In the genomic region with DNA sequence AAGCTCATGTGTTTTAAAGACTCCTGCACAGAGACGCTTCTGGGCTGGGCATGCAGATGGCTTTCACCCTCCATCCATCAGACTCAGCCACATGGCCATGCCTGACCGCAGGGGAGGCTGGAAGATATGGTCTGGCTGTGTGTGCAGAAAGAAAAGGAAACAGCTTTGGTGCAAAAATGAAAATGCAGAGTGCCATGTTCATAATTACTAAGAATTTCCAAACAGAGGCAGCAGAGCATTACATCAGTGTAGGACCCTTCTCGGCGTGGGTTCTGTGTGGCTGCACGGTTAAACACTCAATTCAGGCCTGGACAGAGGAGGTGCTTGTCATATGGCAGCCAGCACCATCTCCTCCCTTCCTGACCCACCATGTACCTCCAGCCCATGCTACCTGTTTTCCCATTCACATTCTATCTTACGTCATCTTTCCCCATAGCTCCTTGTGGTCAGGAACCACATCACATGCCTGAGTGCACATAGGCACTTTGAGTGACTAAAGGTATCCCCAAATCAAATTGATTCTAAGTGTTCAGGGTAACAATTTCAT, we compare ENCODE assay signal across 9 cellular contexts.
A peak's percentile ranks its signal among the peaks of the same experiment; 100 is the strongest.
DNase-seq lines count a peak whose midpoint lies in the region; ATAC-seq and TF ChIP-seq lines count a peak whose summit lies in the region.
"Had no signal": no experiment of that assay in that cellular context is flagged by ENCODE, and none has a peak within 500 bp of the region (broad histone marks: within the 10 kb centered on the region; RNA-seq: fewer than 3 reads in every experiment).

No MANE protein-coding gene starts in this region.

- ATAC-seq in HG03064 (IDR thresholded peaks at IDR 0.05; ENCODE audit: low read depth, unreplicated experiment), result peak; percentile 48

- H3K9me3 Mint-ChIP-seq in activated CD4-positive, alpha-beta T cell treated with anti-CD3 and anti-CD28 coated beads, Interleukin-2, amount 10 ng/mL, durations not matched to agents 7 days and 5 days, result no peaks in the 10 kb centered on the region
- no peaks in the 10 kb centered on the region for H3K9me3 Mint-ChIP-seq in endodermal cell
- H3K9me3 Mint-ChIP-seq in CD14-positive monocyte, result no peaks in the 10 kb centered on the region

- H3K9me3 ChIP-seq in endodermal cell (ENCODE audit: control insufficient read depth, low read length), result no peaks in the 10 kb centered on the region
- H3K9me3 ChIP-seq: tibial artery had no signal

- POLR2A ChIA-PET in activated CD4-positive, alpha-beta T cell treated with anti-CD3 and anti-CD28 coated beads, Interleukin-2, amount 10 ng/mL, durations not matched to agents 7 days and 5 days (lab: Charles Lee), result no interaction called here

- no peak overlapping the region for H3K4me3 ChIP-seq in endodermal cell (ENCODE audit: low read length)
- H3K4me3 ChIP-seq: tibial artery had no signal

- 94 to 97% methylated on average over 4 to 6 of the region's 6 CpGs for WGBS in endodermal cell (ENCODE audit: insufficient coverage in 1 of 2, insufficient read length in 1 of 2), 2 experiments

- no peak overlapping the region for H3K9ac ChIP-seq in endodermal cell (ENCODE audit: extremely low read depth, low read length, poor library complexity, severe bottlenecking)

- no peaks in the 10 kb centered on the region for H3K27me3 ChIP-seq in endodermal cell (ENCODE audit: control insufficient read depth, insufficient read depth, low read length, poor library complexity, severe bottlenecking)
- H3K27me3 ChIP-seq: tibial artery had no signal

- no peaks in the 10 kb centered on the region for H3K27me3 Mint-ChIP-seq in activated CD4-positive, alpha-beta T cell treated with anti-CD3 and anti-CD28 coated beads, Interleukin-2, amount 10 ng/mL, durations not matched to agents 7 days and 5 days
- no peaks in the 10 kb centered on the region for H3K27me3 Mint-ChIP-seq in endodermal cell (ENCODE audit: insufficient read depth)
- peaks cover 0 to 5% (median 0%) of the 10 kb centered on the region in 3 donors for H3K27me3 Mint-ChIP-seq in CD14-positive monocyte (ENCODE audit: low read depth in 3 of 3)

- H3K4me1 ChIP-seq in endodermal cell (ENCODE audit: control insufficient read depth, insufficient read depth, low read length), result peaks cover 2% of the 10 kb centered on the region
- H3K4me1 ChIP-seq: tibial artery had no signal

- CTCF ChIA-PET in activated CD4-positive, alpha-beta T cell treated with anti-CD3 and anti-CD28 coated beads, Interleukin-2, amount 10 ng/mL, durations not matched to agents 7 days and 5 days (lab: Charles Lee), result interaction anchor here (0.8 to 2.8 kb wide), 9 partner anchors 9 to 63 kb away, joined by 4 to 13 read pairs (median 6); no protein-coding TSS in a partner anchor

- H3K4me3 Mint-ChIP-seq in activated CD4-positive, alpha-beta T cell treated with anti-CD3 and anti-CD28 coated beads, Interleukin-2, amount 10 ng/mL, durations not matched to agents 7 days and 5 days, result no peak overlapping the region
- no peak overlapping the region for H3K4me3 Mint-ChIP-seq in endodermal cell
- no peak overlapping the region for H3K4me3 Mint-ChIP-seq in CD14-positive monocyte

- intact Hi-C loops in CD14-positive monocyte (cut with micrococcal nuclease), result loop anchor here in 1 of 2 donors (5.0 kb wide), 1 partner anchor 46 kb away; no protein-coding TSS in a partner anchor

- no peaks in the 10 kb centered on the region for H3K36me3 ChIP-seq in endodermal cell (ENCODE audit: control insufficient read depth, insufficient read depth, low read length)
- H3K36me3 ChIP-seq: tibial artery had no signal

- H3K27ac ChIP-seq in endodermal cell (ENCODE audit: low read depth, low read length), result no peak overlapping the region
- H3K27ac ChIP-seq: tibial artery had no signal

- H3K4me1 Mint-ChIP-seq in activated CD4-positive, alpha-beta T cell treated with anti-CD3 and anti-CD28 coated beads, Interleukin-2, amount 10 ng/mL, durations not matched to agents 7 days and 5 days, result peaks cover 80% of the 10 kb centered on the region
- H3K4me1 Mint-ChIP-seq in endodermal cell (peaks cover 10% of the 10 kb centered on the region), CD14-positive monocyte (peaks cover 71% of the 10 kb centered on the region)

- TF ChIP-seq CTCF in endodermal cell (conservative IDR thresholded peaks at IDR 0.05) (no peak), CD14-positive monocyte (IDR thresholded peaks at IDR 0.05) (no peak)

- no peaks in the 10 kb centered on the region for H3K36me3 Mint-ChIP-seq in activated CD4-positive, alpha-beta T cell treated with anti-CD3 and anti-CD28 coated beads, Interleukin-2, amount 10 ng/mL, durations not matched to agents 7 days and 5 days (ENCODE audit: low read depth)
- H3K36me3 Mint-ChIP-seq in endodermal cell (ENCODE audit: low read depth), result no peaks in the 10 kb centered on the region
- peaks cover 0 to 8% of the 10 kb centered on the region in 2 donors for H3K36me3 Mint-ChIP-seq in CD14-positive monocyte

- peak; percentile 60 for DNase-seq in activated CD4-positive, alpha-beta T cell treated with anti-CD3 and anti-CD28 coated beads for 48 hours
- no peak for DNase-seq in activated CD4-positive, alpha-beta T cell treated with anti-CD3 and anti-CD28 coated beads, Interleukin-2, amount 50 U/mL, for 4 hours
- DNase-seq in activated CD4-positive, alpha-beta T cell treated with anti-CD3 and anti-CD28 coated beads, Interleukin-2, amount 10 ng/mL, durations not matched to agents 7 days and 5 days, result peak; percentile 45
- DNase-seq in stimulated activated CD8-positive, alpha-beta memory T cell treated with anti-CD3 and anti-CD28 coated beads, Interleukin-4, amount 100 ng/mL, for 48 hours, result peak; percentile 63
- DNase-seq in endodermal cell (no peak), HK-2 (ENCODE audit: unreplicated experiment) (no peak), CD14-positive monocyte (ENCODE audit: low spot score) (no peak)

- peak overlapping the region; percentile 59 for H3K27ac Mint-ChIP-seq in activated CD4-positive, alpha-beta T cell treated with anti-CD3 and anti-CD28 coated beads, Interleukin-2, amount 10 ng/mL, durations not matched to agents 7 days and 5 days
- H3K27ac Mint-ChIP-seq in endodermal cell, result no peak overlapping the region
- H3K27ac Mint-ChIP-seq in CD14-positive monocyte, result no peak overlapping the region

Comparison
In these comparisons a context has a peak if more than half of its experiments do, and no peak if none do; other contexts are left out.
1. DNase-seq: peak in activated CD4-positive, alpha-beta T cell treated with anti-CD3 and anti-CD28 coated beads for 48 hours (single experiment), activated CD4-positive, alpha-beta T cell treated with anti-CD3 and anti-CD28 coated beads, Interleukin-2, amount 10 ng/mL, durations not matched to agents 7 days and 5 days (single experiment) and stimulated activated CD8-positive, alpha-beta memory T cell treated with anti-CD3 and anti-CD28 coated beads, Interleukin-4, amount 100 ng/mL, for 48 hours (single experiment); none in activated CD4-positive, alpha-beta T cell treated with anti-CD3 and anti-CD28 coated beads, Interleukin-2, amount 50 U/mL, for 4 hours (0 of 2), endodermal cell (single experiment), HK-2 (single experiment) and CD14-positive monocyte (single experiment).